In the genomic region with DNA sequence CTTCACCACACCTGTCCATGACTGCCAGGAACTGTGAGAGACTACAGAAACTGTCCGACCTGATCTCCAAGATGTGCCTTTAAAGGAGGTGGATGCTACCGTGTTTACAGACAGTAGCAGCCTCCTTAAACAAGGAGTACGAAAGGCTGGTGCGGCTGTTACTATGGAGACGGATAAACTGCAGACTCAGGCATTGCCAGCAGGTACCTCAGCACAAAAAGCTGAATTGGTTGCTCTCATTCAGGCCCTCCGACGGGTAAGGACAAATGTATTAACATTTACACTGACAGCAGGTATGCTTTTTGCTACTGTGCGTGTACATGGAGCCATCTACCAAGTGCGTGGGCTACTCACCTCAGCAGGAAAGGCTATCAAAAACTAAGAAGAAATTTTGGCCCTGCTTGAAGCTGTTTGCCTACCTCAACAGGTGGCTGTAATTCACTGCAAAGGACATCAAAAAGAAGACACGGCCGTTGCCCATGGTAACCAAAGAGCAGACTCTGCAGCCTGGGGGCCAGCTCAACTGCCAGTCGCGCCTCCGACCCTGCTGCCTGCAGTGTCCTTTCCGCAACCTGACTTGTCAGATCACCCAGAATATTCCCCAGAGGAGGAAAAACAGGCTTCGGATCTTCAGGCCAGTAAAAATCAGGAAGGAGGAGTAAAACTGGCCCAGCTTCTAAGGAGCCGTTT, we compare ENCODE assay signal across 20 cellular contexts. TPM values are rescaled to one million over a fixed set of nuclear protein-coding genes. Genes with fewer than 3 reads are reported as not detected.
DNase-seq lines count a peak whose midpoint lies in the region; ATAC-seq, FAIRE-seq and TF ChIP-seq lines count a peak whose summit lies in the region.
"Had no signal": no experiment of that assay in that cellular context is flagged by ENCODE, and none has a peak within 500 bp of the region (broad histone marks: within the 10 kb centered on the region; RNA-seq: fewer than 3 reads in every experiment).

No MANE protein-coding gene starts in this region.

- no peak for TF ChIP-seq RAD21 in K562 (CRISPR knock-in tag; conservative IDR thresholded peaks at IDR 0.05 in 1 of 2, IDR thresholded peaks at IDR 0.05 in 1 of 2)

- DNase-seq in NCI-H1436 (lab: John Stamatoyannopoulos, UW) (peak; percentile 36), NCI-H1436 treated with DMSO at 0.1 percent for 48 hours (lab: John Stamatoyannopoulos, UW) (no peak), NCI-H1930 (lab: John Stamatoyannopoulos, UW) (peak; percentile 41 to 43), K562 (ENCODE audit: extremely low read depth in 1 of 4, low spot score in 3 of 4) (no peak), progenitor cell of endocrine pancreas (ENCODE audit: low spot score, unreplicated experiment) (no peak), globus pallidus (ENCODE audit: low spot score) (no peak), T-helper 1 cell (no peak)
- DNase-seq: 8988T; activated naive CD4-positive, alpha-beta T cell; CD4-positive, CD25-positive, alpha-beta regulatory T cell; dorsolateral prefrontal cortex; GF-D8; hippocampal formation; NCI-H2171; sigmoid colon; stimulated activated CD4-positive, alpha-beta T cell treated with anti-CD3 and anti-CD28 coated beads, Interleukin-4, amount 100 ng/mL, for 4 hours had no signal

- H3K4me1 Mint-ChIP-seq in progenitor cell of endocrine pancreas (ENCODE audit: low read depth): peaks cover 50% of the 10 kb centered on the region
- H3K4me1 Mint-ChIP-seq: CD4-positive, CD25-positive, alpha-beta regulatory T cell had no signal

- H3K27me3 Mint-ChIP-seq in progenitor cell of endocrine pancreas: peaks cover 9% of the 10 kb centered on the region

- no peak overlapping the region for H3K4me2 ChIP-seq in K562 (ENCODE audit: insufficient read depth, low read length)

- H3K27me3 ChIP-seq in K562 (ENCODE audit: control insufficient read depth in 2 of 2, insufficient read depth in 2 of 2, low read length in 2 of 2): no peaks in the 10 kb centered on the region

- H3K4me3 ChIP-seq in K562: no peak overlapping the region
- H3K4me3 ChIP-seq: dorsolateral prefrontal cortex, sigmoid colon, tibial nerve had no signal

- 65% methylated on average over 13 of the region's 17 CpGs for WGBS in K562 (ENCODE audit: insufficient coverage, low coverage, missing lambda C conversion rate)

- peaks cover 8 to 12% of the 10 kb centered on the region in 2 experiments; a peak in 4 of 5 replicates for H3K4me1 ChIP-seq in K562 (replicated peaks in 1 of 2; ENCODE audit: control insufficient read depth in 2 of 2, insufficient read depth in 2 of 2, low read length in 2 of 2)
- H3K4me1 ChIP-seq: sigmoid colon had no signal

- no peaks in the 10 kb centered on the region for H3K79me2 ChIP-seq in K562 (ENCODE audit: control insufficient read depth, insufficient read depth, low read length)

- no peak overlapping the region for H3K9ac ChIP-seq in K562 (ENCODE audit: insufficient read depth in 1 of 2, low read depth in 2 of 2, low read length in 2 of 2)

- TF ChIP-seq POLR2A in K562 (conservative IDR thresholded peaks at IDR 0.05): no peak

- no TSS peak for BruUV-seq in K562 (replicated peaks; lab: Mats Ljungman, UMichigan)

- no peak for TF ChIP-seq EP300 in K562 (IDR thresholded peaks at IDR 0.05; ENCODE audit: low read length)

- intact Hi-C loops in K562 (cut with micrococcal nuclease): no loop called here

- H3K4me3 Mint-ChIP-seq in progenitor cell of endocrine pancreas (ENCODE audit: low read depth): peak overlapping the region; percentile 14
- H3K4me3 Mint-ChIP-seq: CD4-positive, CD25-positive, alpha-beta regulatory T cell; natural killer cell treated with Interleukin-12 subunit alpha and Interleukin-12 subunit beta and Interleukin-15 and Interleukin-18, amount 100 ng/mL, for 72 hours had no signal

- no peaks in the 10 kb centered on the region for H3K9me1 ChIP-seq in K562 (ENCODE audit: control insufficient read depth, insufficient read depth, low read length)

- H2AFZ ChIP-seq in K562 (ENCODE audit: low read depth, low read length): no peak overlapping the region

- ATAC-seq in K562 (no peak), GM18858 (IDR thresholded peaks at IDR 0.05; ENCODE audit: unreplicated experiment) (no peak)
- ATAC-seq: natural killer cell treated with Interleukin-12 subunit alpha and Interleukin-12 subunit beta and Interleukin-15 and Interleukin-18, amount 100 ng/mL, for 72 hours; Panc1 had no signal

- TF ChIP-seq CTCF in K562 (IDR thresholded peaks at IDR 0.05 in 2 of 3, conservative IDR thresholded peaks at IDR 0.05 in 1 of 3; ENCODE audit: insufficient read depth in 2 of 3, low read depth in 1 of 3, low read length in 3 of 3) (no peak), progenitor cell of endocrine pancreas (IDR thresholded peaks at IDR 0.05; ENCODE audit: unreplicated experiment) (no peak)

- no peaks in the 10 kb centered on the region for H3K9me3 Mint-ChIP-seq in progenitor cell of endocrine pancreas (ENCODE audit: low read depth)
- H3K9me3 Mint-ChIP-seq: natural killer cell treated with Interleukin-12 subunit alpha and Interleukin-12 subunit beta and Interleukin-15 and Interleukin-18, amount 100 ng/mL, for 72 hours had no signal

- no peaks in the 10 kb centered on the region for H3K9me3 ChIP-seq in K562 (replicated peaks; ENCODE audit: control insufficient read depth, insufficient read depth, low read depth, low read length)
- H3K9me3 ChIP-seq: sigmoid colon, tibial nerve had no signal

- H3K27ac ChIP-seq in K562 (ENCODE audit: extremely low read depth, low read depth, low read length): no peak overlapping the region
- H3K27ac ChIP-seq: dorsolateral prefrontal cortex, sigmoid colon, tibial nerve had no signal

- peak overlapping the region; percentile 75 for H3K27ac Mint-ChIP-seq in progenitor cell of endocrine pancreas
- H3K27ac Mint-ChIP-seq: natural killer cell treated with Interleukin-12 subunit alpha and Interleukin-12 subunit beta and Interleukin-15 and Interleukin-18, amount 100 ng/mL, for 72 hours had no signal

- H3K36me3 Mint-ChIP-seq in progenitor cell of endocrine pancreas (ENCODE audit: insufficient read depth): no peaks in the 10 kb centered on the region
- H3K36me3 Mint-ChIP-seq: CD4-positive, CD25-positive, alpha-beta regulatory T cell; natural killer cell treated with Interleukin-12 subunit alpha and Interleukin-12 subunit beta and Interleukin-15 and Interleukin-18, amount 100 ng/mL, for 72 hours had no signal

- H3K36me3 ChIP-seq in K562 (ENCODE audit: control insufficient read depth, insufficient read depth, low read length): no peaks in the 10 kb centered on the region
- H3K36me3 ChIP-seq: sigmoid colon, tibial nerve had no signal

- H4K20me1 ChIP-seq in K562 (replicated peaks; ENCODE audit: control insufficient read depth, insufficient read depth, low read length): no peaks in the 10 kb centered on the region

- in situ Hi-C loops in K562 (cut with MboI): no loop called here

- CTCF ChIA-PET in K562 (lab: Yijun Ruan, JAX; ENCODE audit: low intra/inter-chr PET ratio): no interaction called here

- POLR2A ChIA-PET in K562 (lab: Yijun Ruan, JAX): interaction anchor here (0.7 kb wide), 1 partner anchor 211 kb away, joined by 3 read pairs; the partner anchor contains the start of gene MYO5B

- no peak for FAIRE-seq in K562 (lab: Jason Lieb, UNC)

TF ChIP-seq in K562, 482 proteins besides CTCF, POLR2A, EP300 and RAD21:
- TF ChIP-seq C11orf30 (IDR thresholded peaks at IDR 0.05; ENCODE audit: low read depth): no peak
- peak; percentile 46 for TF ChIP-seq RFX1 (IDR thresholded peaks at IDR 0.05)

RNA-seq across cellular contexts. Expression of gene SKA1, which starts 30.9 kb away (rescaled TPM):
- 5.8 and 8.5 TPM in 2 replicates for total RNA-seq in K562 (2011; cell fraction: chromatin; rRNA removed; ENCODE audit: low replicate concordance)
- total RNA-seq in K562 (2011; cell fraction: nucleolus; rRNA removed): 5.0 and 7.0 TPM in 2 replicates
- 10.0 and 15.3 TPM in 2 replicates for total RNA-seq in K562 (2011; cell fraction: nucleoplasm; rRNA removed)
- total RNA-seq in K562 (2014; rRNA removed) (36.9 and 39.6 TPM in 2 replicates), K562 (2014; rRNA removed; fragmentation: Illumina TruSeq; extraction: Trizol) (54.6 and 55.8 TPM in 2 replicates), K562 (2015; rRNA removed; fragmentation: Illumina TruSeq; extraction: Trizol) (43.9 and 53.2 TPM in 2 replicates), K562 (2021) (38.1 and 41.2 TPM in 2 replicates), progenitor cell of endocrine pancreas (13.5 and 16.0 TPM in 2 replicates)
- polyA plus RNA-seq in K562 (2011; rRNA removed) (25.7 and 33.6 TPM in 2 replicates), K562 (2014; fragmentation: Illumina TruSeq; extraction: Trizol) (47.7 and 67.2 TPM in 2 replicates), K562 (2014; fragmentation: Nextera tagmentation; extraction: Ambion mirVana) (10 to 100 TPM; 27.8 to 42.6 TPM), K562 (2014; rRNA removed) (41.9 and 46.0 TPM in 2 replicates)
- polyA plus RNA-seq in K562 (2011; cell fraction: cytosol; rRNA removed): 18.3 and 21.5 TPM in 2 replicates
- 6.0 and 6.8 TPM in 2 replicates for polyA plus RNA-seq in K562 (2011; cell fraction: nucleus; rRNA removed)
- polyA plus RNA-seq in K562 (2012): 24.3 and 33.4 TPM in 2 replicates
- 39.3 and 41.4 TPM in 2 replicates for polyA minus RNA-seq in K562 (2011; rRNA and poly(A)+ RNA removed)
- 16.5 and 21.8 TPM in 2 replicates for polyA minus RNA-seq in K562 (2011; cell fraction: cytosol; rRNA and poly(A)+ RNA removed)
- polyA minus RNA-seq in K562 (2011; cell fraction: nucleus; rRNA and poly(A)+ RNA removed): 4.4 and 9.2 TPM in 2 replicates
- total RNA-seq: tibial nerve had no signal

Comparison
In these comparisons a context has a peak if more than half of its experiments do, and no peak if none do; other contexts are left out.
1. DNase-seq: peak in NCI-H1436 (single experiment) and NCI-H1930 (2 of 2); none in NCI-H1436 treated with DMSO at 0.1 percent for 48 hours (single experiment), K562 (0 of 4), progenitor cell of endocrine pancreas (single experiment), globus pallidus (single experiment) and T-helper 1 cell (0 of 5).